Comparison of ENCODE assay signal across 23 cellular contexts in the genomic region with DNA sequence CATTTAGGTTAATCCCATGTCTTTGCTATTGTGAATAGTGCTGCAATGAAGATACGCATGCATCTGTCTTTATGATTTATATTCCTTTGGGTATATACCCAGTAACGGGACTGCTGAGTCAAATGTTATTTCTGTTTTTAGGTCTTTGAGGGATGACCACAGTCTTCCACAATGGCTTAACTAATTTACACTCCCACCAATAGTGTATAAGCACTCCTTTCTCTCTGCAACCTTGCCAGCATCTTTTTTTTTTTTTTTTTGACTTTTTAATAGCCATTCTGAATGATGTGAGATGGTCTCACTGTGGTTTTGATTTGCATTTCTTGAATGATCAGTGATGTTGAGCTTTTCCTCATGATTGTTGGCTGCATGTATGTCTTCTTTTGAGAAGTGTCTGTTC. TPM values are rescaled to one million over a fixed set of nuclear protein-coding genes. Genes with fewer than 3 reads are reported as not detected.
DNase-seq lines count a peak whose midpoint lies in the region; ATAC-seq and TF ChIP-seq lines count a peak whose summit lies in the region.
"Had no signal": no experiment of that assay in that cellular context is flagged by ENCODE, and none has a peak within 500 bp of the region (broad histone marks: within the 10 kb centered on the region; RNA-seq: fewer than 3 reads in every experiment).

No MANE protein-coding gene starts in this region.

- in situ Hi-C loops in Panc1 (cut with HindIII; ENCODE audit: low pct_unique_long_range_greater_than_20kb, low sequenced_read_pairs) = no loop called here

- H3K4me1 Mint-ChIP-seq in CD8-positive, alpha-beta T cell (ENCODE audit: low read depth) = peaks cover 44% of the 10 kb centered on the region
- peaks cover 8% of the 10 kb centered on the region for H3K4me1 Mint-ChIP-seq in progenitor cell of endocrine pancreas (ENCODE audit: low read depth)

- DNase-seq in CD8-positive, alpha-beta T cell = no peak
- no peak for DNase-seq in Panc1 (ENCODE audit: low read depth, low spot score)
- no peak for DNase-seq in progenitor cell of endocrine pancreas (ENCODE audit: low spot score, unreplicated experiment)
- DNase-seq in NCI-H1092 (lab: John Stamatoyannopoulos, UW) = no peak
- DNase-seq in T-helper 9 cell = no peak
- no peak for DNase-seq in NCI-H524 treated with DMSO at 0.1 percent for 48 hours (lab: John Stamatoyannopoulos, UW)
- DNase-seq: activated CD4-positive, alpha-beta T cell treated with anti-CD3 and anti-CD28 coated beads for 1 hour; activated CD8-positive, alpha-beta memory T cell treated with anti-CD3 and anti-CD28 coated beads, Interleukin-2, amount 50 U/mL, for 4 hours; anterior cingulate cortex; cerebellar nuclear complex; effector memory CD8-positive, alpha-beta T cell; H9; heart right ventricle; KG1; lower lobe of right lung; NCI-H1417; NCI-H2171; stimulated activated CD4-positive, alpha-beta T cell treated with anti-CD3 and anti-CD28 coated beads, Interleukin-2, amount 100 ng/mL, for 24 hours; T1000 had no signal

- H3K4me1 ChIP-seq in CD8-positive, alpha-beta T cell (ENCODE audit: insufficient read depth, low read length) = no peaks in the 10 kb centered on the region
- H3K4me1 ChIP-seq in Panc1 (ENCODE audit: control insufficient read depth, insufficient read depth, low read length) = no peaks in the 10 kb centered on the region

- no peaks in the 10 kb centered on the region for H3K27me3 ChIP-seq in CD8-positive, alpha-beta T cell (ENCODE audit: insufficient read depth, low read length)
- H3K27me3 ChIP-seq in Panc1 (ENCODE audit: control insufficient read depth, insufficient read depth, low read length) = no peaks in the 10 kb centered on the region
- H3K27me3 ChIP-seq: heart right ventricle, vagina had no signal

- H3K27ac ChIP-seq in CD8-positive, alpha-beta T cell (ENCODE audit: low read depth, low read length) = no peak overlapping the region
- no peak overlapping the region for H3K27ac ChIP-seq in Panc1 (ENCODE audit: low read length)
- H3K27ac ChIP-seq: heart right ventricle, lower lobe of right lung, vagina had no signal

- POLR2A ChIA-PET in CD8-positive, alpha-beta T cell (lab: Charles Lee) = no interaction called here
- POLR2A ChIA-PET in Panc1 (lab: Charles Lee) = interaction anchor here (0.6 kb wide), 1 partner anchor 32 kb away, joined by 3 read pairs; no protein-coding TSS in a partner anchor

- ATAC-seq in CD8-positive, alpha-beta T cell = no peak
- peak; percentile 38 for ATAC-seq in GM19397 (IDR thresholded peaks at IDR 0.05; ENCODE audit: unreplicated experiment)
- no peak for ATAC-seq in Panc1
- no peak for ATAC-seq in GM21723 (IDR thresholded peaks at IDR 0.05; ENCODE audit: unreplicated experiment)
- ATAC-seq: effector memory CD8-positive, alpha-beta T cell; heart right ventricle; lower lobe of right lung; sciatic nerve had no signal

- no peaks in the 10 kb centered on the region for H3K27me3 Mint-ChIP-seq in CD8-positive, alpha-beta T cell (ENCODE audit: low read depth)
- no peaks in the 10 kb centered on the region for H3K27me3 Mint-ChIP-seq in progenitor cell of endocrine pancreas
- H3K27me3 Mint-ChIP-seq: effector memory CD8-positive, alpha-beta T cell had no signal

- TF ChIP-seq CTCF in CD8-positive, alpha-beta T cell (IDR thresholded peaks at IDR 0.05) = no peak
- TF ChIP-seq CTCF in Panc1 (IDR thresholded peaks at IDR 0.05) (no peak), progenitor cell of endocrine pancreas (IDR thresholded peaks at IDR 0.05; ENCODE audit: unreplicated experiment) (no peak)

- no peaks in the 10 kb centered on the region for H3K9me3 Mint-ChIP-seq in CD8-positive, alpha-beta T cell
- H3K9me3 Mint-ChIP-seq in progenitor cell of endocrine pancreas (ENCODE audit: low read depth) = no peaks in the 10 kb centered on the region
- H3K9me3 Mint-ChIP-seq: effector memory CD8-positive, alpha-beta T cell; H9 had no signal

- BruUV-seq in Panc1 (replicated peaks; lab: Mats Ljungman, UMichigan) = TSS peak; percentile 52

- no peak overlapping the region for H3K4me3 ChIP-seq in CD8-positive, alpha-beta T cell (ENCODE audit: low read depth, low read length)
- H3K4me3 ChIP-seq in Panc1 (ENCODE audit: low read depth in 2 of 2, low read length in 2 of 2) = no peak overlapping the region
- H3K4me3 ChIP-seq: heart right ventricle, lower lobe of right lung, vagina had no signal

- H3K4me3 Mint-ChIP-seq in CD8-positive, alpha-beta T cell = no peak overlapping the region
- no peak overlapping the region for H3K4me3 Mint-ChIP-seq in progenitor cell of endocrine pancreas (ENCODE audit: low read depth)
- H3K4me3 Mint-ChIP-seq: effector memory CD8-positive, alpha-beta T cell had no signal

- H3K36me3 Mint-ChIP-seq in CD8-positive, alpha-beta T cell = peaks cover 21% of the 10 kb centered on the region
- peaks cover 5% of the 10 kb centered on the region for H3K36me3 Mint-ChIP-seq in progenitor cell of endocrine pancreas (ENCODE audit: insufficient read depth)

- CTCF ChIA-PET in CD8-positive, alpha-beta T cell (lab: Charles Lee) = interaction anchor here (0.7 kb wide), 1 partner anchor 144 kb away, joined by 3 read pairs; no protein-coding TSS in a partner anchor
- CTCF ChIA-PET in Panc1 (lab: Charles Lee) = interaction anchor here (1.0 kb wide), 1 partner anchor 16 kb away, joined by 10 read pairs; no protein-coding TSS in a partner anchor

- H3K9me3 ChIP-seq in CD8-positive, alpha-beta T cell (ENCODE audit: low read length) = no peaks in the 10 kb centered on the region
- no peaks in the 10 kb centered on the region for H3K9me3 ChIP-seq in Panc1 (ENCODE audit: control insufficient read depth, insufficient read depth, low read depth, low read length)
- H3K9me3 ChIP-seq: heart right ventricle, lower lobe of right lung, vagina had no signal

- peak overlapping the region; percentile 38 for H3K27ac Mint-ChIP-seq in CD8-positive, alpha-beta T cell
- peak overlapping the region; percentile 86 for H3K27ac Mint-ChIP-seq in progenitor cell of endocrine pancreas
- H3K27ac Mint-ChIP-seq: effector memory CD8-positive, alpha-beta T cell; H9 had no signal

- H3K36me3 ChIP-seq in CD8-positive, alpha-beta T cell (ENCODE audit: insufficient read depth, low read length) = no peaks in the 10 kb centered on the region
- H3K36me3 ChIP-seq in Panc1 (ENCODE audit: control insufficient read depth, insufficient read depth, low read length) = no peaks in the 10 kb centered on the region
- H3K36me3 ChIP-seq: vagina had no signal

- intact Hi-C loops in CD8-positive, alpha-beta T cell (cut with DNase I, micrococcal nuclease) = no loop called here
- intact Hi-C loops in Panc1 (cut with micrococcal nuclease; ENCODE audit: unreplicated experiment) = no loop called here

RNA-seq across cellular contexts. Expression of a gene that starts 33.5 kb away (rescaled TPM):
- total RNA-seq in CD8-positive, alpha-beta T cell = 10 to 100 TPM; 54.6 to 58.9 TPM
- total RNA-seq in Panc1 (2021; ENCODE audit: unreplicated experiment) (40.9 TPM), progenitor cell of endocrine pancreas (49.7 and 51.3 TPM in 2 replicates)
- polyA plus RNA-seq in Panc1 (2012; ENCODE audit: insufficient read length) = 23.0 TPM
